In the genomic region with DNA sequence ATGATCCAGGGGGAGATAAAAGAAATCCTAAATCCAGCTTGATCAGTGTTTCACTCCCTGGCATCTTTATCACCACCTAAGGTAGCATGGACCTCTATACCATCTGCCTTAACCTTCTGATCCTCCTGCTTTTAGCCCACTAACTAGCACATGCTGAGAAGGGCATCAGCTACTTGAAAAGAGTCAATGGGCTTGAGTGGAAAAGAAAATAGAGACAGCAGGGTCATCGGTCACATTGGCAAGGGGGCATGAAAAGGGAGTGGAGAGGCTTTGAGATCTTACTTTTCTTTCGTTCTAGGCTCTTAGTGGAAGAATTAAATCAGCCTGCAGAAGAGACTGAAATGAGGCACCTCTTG, we compare ENCODE assay signal across 8 cellular contexts. TPM values are rescaled to one million over a fixed set of nuclear protein-coding genes. Genes with fewer than 3 reads are reported as not detected.
A peak's percentile ranks its signal among the peaks of the same experiment; 100 is the strongest.
DNase-seq lines count a peak whose midpoint lies in the region; FAIRE-seq and TF ChIP-seq lines count a peak whose summit lies in the region.

No MANE protein-coding gene starts in this region.

- peak overlapping the region; percentile 98 for H3K4me3 Mint-ChIP-seq in HFFc6

- H3K9me3 ChIP-seq in muscle layer of colon (ENCODE audit: low read length), result no peaks in the 10 kb centered on the region

- H3K4me1 ChIP-seq in ACC112 (ENCODE audit: control insufficient read depth, insufficient read depth, low read length, unreplicated experiment) (peaks cover 10% of the 10 kb centered on the region), muscle layer of colon (ENCODE audit: insufficient read depth, low read length) (peaks cover 15% of the 10 kb centered on the region)

- peak overlapping the region; percentile 93 for H3K9ac ChIP-seq in muscle layer of colon (ENCODE audit: low read length)

- H3K27me3 Mint-ChIP-seq in HFFc6 (ENCODE audit: insufficient read depth), result no peaks in the 10 kb centered on the region

- H3K4me3 ChIP-seq in ACC112 (ENCODE audit: low read depth, low read length) (peak overlapping the region; percentile 93), bronchial epithelial cell (ENCODE audit: low read depth, low read length) (peak overlapping the region; percentile 85), muscle layer of colon (ENCODE audit: low read depth in 1 of 2, low read length in 2 of 2) (peak overlapping the region; percentile 60 to 100)

- FAIRE-seq in bronchial epithelial cell (lab: Jason Lieb, UNC), result no peak

- TF ChIP-seq CTCF in HFFc6 (IDR thresholded peaks at IDR 0.05) (no peak), bronchial epithelial cell (IDR thresholded peaks at IDR 0.05; ENCODE audit: insufficient read depth, low read length, severe bottlenecking) (no peak)

- H3K27ac ChIP-seq in ACC112 (ENCODE audit: low read depth, low read length), result peak overlapping the region; percentile 63; the same call in 1 of the 2 replicates
- peak overlapping the region; percentile 90 for H3K27ac ChIP-seq in muscle layer of colon (ENCODE audit: low read depth, low read length)

- peaks cover 7% of the 10 kb centered on the region for H3K36me3 Mint-ChIP-seq in HFFc6 (ENCODE audit: low read depth)

- peaks cover 44% of the 10 kb centered on the region for H3K79me2 ChIP-seq in ACC112 (ENCODE audit: control insufficient read depth, insufficient read depth, low read length, unreplicated experiment)

- H3K27me3 ChIP-seq in ACC112 (ENCODE audit: insufficient read depth, low read length) (no peaks in the 10 kb centered on the region), bronchial epithelial cell (ENCODE audit: control insufficient read depth, insufficient read depth, low read length) (no peaks in the 10 kb centered on the region), muscle layer of colon (ENCODE audit: control insufficient read depth in 1 of 2, insufficient read depth in 2 of 2, low read length in 2 of 2) (no peaks in the 10 kb centered on the region)

- peak overlapping the region; percentile 94 for H2AFZ ChIP-seq in ACC112 (ENCODE audit: low read length, unreplicated experiment)

- H3K4me1 Mint-ChIP-seq in HFFc6 (ENCODE audit: low read depth), result peaks cover 18% of the 10 kb centered on the region

- H3K9me3 Mint-ChIP-seq in HFFc6, result no peaks in the 10 kb centered on the region

- H3K36me3 ChIP-seq in ACC112 (ENCODE audit: insufficient read depth, low read length) (0 out of 2 replicates have a peak, but pooled peaks cover 5% of the 10 kb centered on the region), bronchial epithelial cell (ENCODE audit: control insufficient read depth, insufficient read depth, low read length) (peaks cover 5% of the 10 kb centered on the region), muscle layer of colon (ENCODE audit: insufficient read depth, low read length) (peaks cover 8% of the 10 kb centered on the region)

- DNase-seq in HFFc6, result no peak
- DNase-seq in bronchial epithelial cell (ENCODE audit: low read depth), result no peak
- no peak for DNase-seq in superior temporal gyrus (ENCODE audit: extremely low spot score)
- DNase-seq in hepatic stellate cell (ENCODE audit: low spot score), result no peak
- DNase-seq in HuH-7.5 (ENCODE audit: low spot score), result no peak
- DNase-seq in NCI-H128 (lab: John Stamatoyannopoulos, UW; ENCODE audit: unreplicated experiment), result no peak

- peak overlapping the region; percentile 94 for H3K27ac Mint-ChIP-seq in HFFc6

RNA-seq across cellular contexts. Expression of gene ZFYVE19, which starts 0.2 kb away (rescaled TPM):
- 10 to 100 TPM; 10.7 to 13.5 (median 12.1) TPM for total RNA-seq in HFFc6 (2021; fragmentation: NEBNext Ultra II Directional; extraction: Animal tissue kit (Norgen Biotek cat#: 25700))
- total RNA-seq in bronchial epithelial cell, result 30.3 and 34.0 TPM in 2 replicates

RNA-seq across cellular contexts. Expression of gene DNAJC17, which starts 0.6 kb away (rescaled TPM):
- total RNA-seq in HFFc6 (2021; fragmentation: NEBNext Ultra II Directional; extraction: Animal tissue kit (Norgen Biotek cat#: 25700)), result 10 to 100 TPM; 25.9 to 39.9 (median 29.6) TPM
- total RNA-seq in bronchial epithelial cell, result 21.1 and 30.7 TPM in 2 replicates

RNA-seq across cellular contexts. Expression of gene PPP1R14D, which starts 21.9 kb away (rescaled TPM):
- not detected for total RNA-seq in HFFc6 (2021; fragmentation: NEBNext Ultra II Directional; extraction: Animal tissue kit (Norgen Biotek cat#: 25700))
- total RNA-seq in bronchial epithelial cell, result not detected in 2 replicates

RNA-seq across cellular contexts. Expression of gene C15orf62, which starts 36.9 kb away (rescaled TPM):
- total RNA-seq in HFFc6 (2021; fragmentation: NEBNext Ultra II Directional; extraction: Animal tissue kit (Norgen Biotek cat#: 25700)), result under 1 TPM in 2 of 6 experiments, not detected in 4; 0.14 to 0.20 TPM
- total RNA-seq in bronchial epithelial cell, result 1.8 and 2.7 TPM in 2 replicates

RNA-seq across cellular contexts. Expression of gene SPINT1, which starts 37.2 kb away (rescaled TPM):
- total RNA-seq in HFFc6 (2021; fragmentation: NEBNext Ultra II Directional; extraction: Animal tissue kit (Norgen Biotek cat#: 25700)), result under 1 TPM in 5 of 6 experiments, not detected in 1; 0.14 to 0.51 (median 0.26) TPM
- 145 and 191 TPM in 2 replicates for total RNA-seq in bronchial epithelial cell
